Comparison of ENCODE assay signal across 9 cellular contexts in the genomic region with DNA sequence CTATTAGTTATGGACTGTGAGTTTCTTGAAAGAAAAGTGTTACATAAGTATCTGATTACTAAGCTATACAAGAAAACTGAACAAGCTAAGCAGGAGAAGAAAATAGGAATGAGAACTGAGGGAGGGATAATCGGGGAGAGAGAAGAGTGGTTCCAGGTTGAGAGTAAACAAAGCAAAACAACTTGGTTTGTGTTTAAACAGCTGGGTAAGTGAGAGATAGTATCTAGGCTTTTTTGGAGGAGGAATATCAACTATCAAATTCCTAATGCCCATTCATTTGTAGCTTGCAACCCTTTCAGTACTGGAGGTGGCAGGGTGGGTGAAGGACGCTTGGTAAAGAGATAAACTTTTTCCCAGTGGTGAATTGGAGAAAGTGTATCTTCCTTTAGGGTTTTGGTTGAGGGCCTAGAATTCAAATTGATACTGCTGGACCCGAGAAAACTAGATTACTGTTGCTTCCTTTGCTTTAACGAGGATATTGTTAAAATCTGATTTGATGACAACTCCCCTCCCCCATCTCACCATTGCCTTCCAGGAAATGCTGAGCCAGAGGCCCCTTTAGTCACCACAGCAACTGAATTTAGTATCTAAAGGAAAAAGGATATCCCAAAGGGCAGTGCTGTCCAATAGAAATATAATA. TPM values are rescaled to one million over a fixed set of nuclear protein-coding genes. Genes with fewer than 3 reads are reported as not detected.
DNase-seq lines count a peak whose midpoint lies in the region; ATAC-seq and TF ChIP-seq lines count a peak whose summit lies in the region.
"Had no signal": no experiment of that assay in that cellular context is flagged by ENCODE, and none has a peak within 500 bp of the region (broad histone marks: within the 10 kb centered on the region; RNA-seq: fewer than 3 reads in every experiment).

No MANE protein-coding gene starts in this region.

- H3K4me1 Mint-ChIP-seq in type B pancreatic cell (ENCODE audit: unreplicated experiment): peaks cover 5% of the 10 kb centered on the region

- TF ChIP-seq POLR2A in gastroesophageal sphincter (IDR thresholded peaks at IDR 0.05): no peak

- ATAC-seq in left ventricle myocardium superior: no peak
- ATAC-seq in SK-N-SH treated with all-trans-retinoic acid at 6 μM for 48 hours: peak; percentile 6; the same call in 1 of the 3 replicates
- no peak for ATAC-seq in gastroesophageal sphincter
- ATAC-seq in GM19023 (IDR thresholded peaks at IDR 0.05; ENCODE audit: unreplicated experiment): no peak

- no peak for TF ChIP-seq EP300 in gastroesophageal sphincter (IDR thresholded peaks at IDR 0.05)

- H3K27me3 Mint-ChIP-seq in type B pancreatic cell: no peaks in the 10 kb centered on the region

- peaks cover 12% of the 10 kb centered on the region for H3K4me1 ChIP-seq in cardiac muscle cell (ENCODE audit: low read depth)
- H3K4me1 ChIP-seq in gastroesophageal sphincter: peaks cover 0 to 26% (median 0%) of the 10 kb centered on the region in 3 donors

- peak overlapping the region; percentile 53 for H3K27ac Mint-ChIP-seq in type B pancreatic cell

- H3K27me3 ChIP-seq in cardiac muscle cell (no peaks in the 10 kb centered on the region), gastroesophageal sphincter (no peaks in the 10 kb centered on the region)

- H3K36me3 Mint-ChIP-seq in type B pancreatic cell: peaks cover 10% of the 10 kb centered on the region

- H3K4me3 ChIP-seq in cardiac muscle cell (no peak overlapping the region), gastroesophageal sphincter (no peak overlapping the region)

- peaks cover 4% of the 10 kb centered on the region for H3K9me3 Mint-ChIP-seq in type B pancreatic cell

- H3K36me3 ChIP-seq in cardiac muscle cell (peaks cover 6% of the 10 kb centered on the region), gastroesophageal sphincter (no peaks in the 10 kb centered on the region)

- TF ChIP-seq CTCF in cardiac muscle cell (IDR thresholded peaks at IDR 0.05; ENCODE audit: low read depth, low read length) (peak; percentile 42), gastroesophageal sphincter (IDR thresholded peaks at IDR 0.05) (peak in 3 of 4 experiments; percentile 15 to 24 (median 18)), type B pancreatic cell (conservative IDR thresholded peaks at IDR 0.05) (peak; percentile 67)

- peak overlapping the region; percentile 85 for H3K27ac ChIP-seq in cardiac muscle cell
- peak overlapping the region in 1 of 4 donors; percentile 42 for H3K27ac ChIP-seq in gastroesophageal sphincter

- WGBS in gastroesophageal sphincter (ENCODE audit: low coverage in 1 of 2), 2 donors: 25 to 42% methylated on average over 4 of the region's 4 CpGs

- H3K9me3 ChIP-seq in cardiac muscle cell (ENCODE audit: low read depth) (no peaks in the 10 kb centered on the region), gastroesophageal sphincter (no peaks in the 10 kb centered on the region)

- peak in 1 of 2 donors; percentile 47 for DNase-seq in cardiac muscle cell (ENCODE audit: low read depth in 1 of 2, low spot score in 1 of 2)
- DNase-seq in left ventricle myocardium superior: no peak
- DNase-seq in type B pancreatic cell (ENCODE audit: extremely low spot score, unreplicated experiment): no peak
- no peak for DNase-seq in COLO668 (lab: John Stamatoyannopoulos, UW; ENCODE audit: unreplicated experiment)
- DNase-seq in cerebellar cortex (ENCODE audit: low spot score): no peak
- DNase-seq: head of caudate nucleus had no signal

- intact Hi-C loops in left ventricle myocardium superior (cut with micrococcal nuclease): loop anchor here (10.0 kb wide), 1 partner anchor 57 kb away; no protein-coding TSS in a partner anchor

- peak overlapping the region; percentile 2 for H3K4me3 Mint-ChIP-seq in type B pancreatic cell

TF ChIP-seq in SK-N-SH treated with all-trans-retinoic acid at 6 μM for 48 hours, 23 proteins besides CTCF, POLR2A, EP300 and RAD21:
- no peak for TF ChIP-seq ARNTL (CRISPR knock-in tag; IDR thresholded peaks at IDR 0.05; ENCODE audit: borderline replicate concordance, low read depth)
- TF ChIP-seq, protein P1, sequence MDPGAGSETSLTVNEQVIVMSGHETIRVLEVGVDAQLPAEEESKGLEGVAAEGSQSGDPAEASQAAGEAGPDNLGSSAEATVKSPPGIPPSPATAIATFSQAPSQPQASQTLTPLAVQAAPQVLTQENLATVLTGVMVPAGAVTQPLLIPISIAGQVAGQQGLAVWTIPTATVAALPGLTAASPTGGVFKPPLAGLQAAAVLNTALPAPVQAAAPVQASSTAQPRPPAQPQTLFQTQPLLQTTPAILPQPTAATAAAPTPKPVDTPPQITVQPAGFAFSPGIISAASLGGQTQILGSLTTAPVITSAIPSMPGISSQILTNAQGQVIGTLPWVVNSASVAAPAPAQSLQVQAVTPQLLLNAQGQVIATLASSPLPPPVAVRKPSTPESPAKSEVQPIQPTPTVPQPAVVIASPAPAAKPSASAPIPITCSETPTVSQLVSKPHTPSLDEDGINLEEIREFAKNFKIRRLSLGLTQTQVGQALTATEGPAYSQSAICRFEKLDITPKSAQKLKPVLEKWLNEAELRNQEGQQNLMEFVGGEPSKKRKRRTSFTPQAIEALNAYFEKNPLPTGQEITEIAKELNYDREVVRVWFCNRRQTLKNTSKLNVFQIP (CRISPR knock-in tag; IDR thresholded peaks at IDR 0.05; ENCODE audit: borderline replicate concordance, low read depth): no peak
- no peak for TF ChIP-seq ZNF565 (CRISPR knock-in tag; conservative IDR thresholded peaks at IDR 0.05; ENCODE audit: low read depth)
- TF ChIP-seq, protein P2, sequence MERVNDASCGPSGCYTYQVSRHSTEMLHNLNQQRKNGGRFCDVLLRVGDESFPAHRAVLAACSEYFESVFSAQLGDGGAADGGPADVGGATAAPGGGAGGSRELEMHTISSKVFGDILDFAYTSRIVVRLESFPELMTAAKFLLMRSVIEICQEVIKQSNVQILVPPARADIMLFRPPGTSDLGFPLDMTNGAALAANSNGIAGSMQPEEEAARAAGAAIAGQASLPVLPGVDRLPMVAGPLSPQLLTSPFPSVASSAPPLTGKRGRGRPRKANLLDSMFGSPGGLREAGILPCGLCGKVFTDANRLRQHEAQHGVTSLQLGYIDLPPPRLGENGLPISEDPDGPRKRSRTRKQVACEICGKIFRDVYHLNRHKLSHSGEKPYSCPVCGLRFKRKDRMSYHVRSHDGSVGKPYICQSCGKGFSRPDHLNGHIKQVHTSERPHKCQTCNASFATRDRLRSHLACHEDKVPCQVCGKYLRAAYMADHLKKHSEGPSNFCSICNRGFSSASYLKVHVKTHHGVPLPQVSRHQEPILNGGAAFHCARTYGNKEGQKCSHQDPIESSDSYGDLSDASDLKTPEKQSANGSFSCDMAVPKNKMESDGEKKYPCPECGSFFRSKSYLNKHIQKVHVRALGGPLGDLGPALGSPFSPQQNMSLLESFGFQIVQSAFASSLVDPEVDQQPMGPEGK (CRISPR knock-in tag; IDR thresholded peaks at IDR 0.05; ENCODE audit: borderline replicate concordance): no peak
- no peak for TF ChIP-seq ZNF70 (CRISPR knock-in tag; IDR thresholded peaks at IDR 0.05)
- TF ChIP-seq ZFP30 (CRISPR knock-in tag; IDR thresholded peaks at IDR 0.05): no peak

RNA-seq across cellular contexts. Expression of a gene that starts 2.0 kb away (rescaled TPM):
- total RNA-seq in cardiac muscle cell (251 and 267 TPM in 2 replicates), left ventricle myocardium superior (12.3 TPM), gastroesophageal sphincter (10 to 100 TPM; 11.5 to 46.6 (median 12.8) TPM), type B pancreatic cell (ENCODE audit: low replicate concordance) (214 and 2,005 TPM in 2 replicates)
- polyA plus RNA-seq in cardiac muscle cell: 349 and 363 TPM in 2 replicates
